Comparison of ENCODE assay signal across 9 cellular contexts in the genomic region with DNA sequence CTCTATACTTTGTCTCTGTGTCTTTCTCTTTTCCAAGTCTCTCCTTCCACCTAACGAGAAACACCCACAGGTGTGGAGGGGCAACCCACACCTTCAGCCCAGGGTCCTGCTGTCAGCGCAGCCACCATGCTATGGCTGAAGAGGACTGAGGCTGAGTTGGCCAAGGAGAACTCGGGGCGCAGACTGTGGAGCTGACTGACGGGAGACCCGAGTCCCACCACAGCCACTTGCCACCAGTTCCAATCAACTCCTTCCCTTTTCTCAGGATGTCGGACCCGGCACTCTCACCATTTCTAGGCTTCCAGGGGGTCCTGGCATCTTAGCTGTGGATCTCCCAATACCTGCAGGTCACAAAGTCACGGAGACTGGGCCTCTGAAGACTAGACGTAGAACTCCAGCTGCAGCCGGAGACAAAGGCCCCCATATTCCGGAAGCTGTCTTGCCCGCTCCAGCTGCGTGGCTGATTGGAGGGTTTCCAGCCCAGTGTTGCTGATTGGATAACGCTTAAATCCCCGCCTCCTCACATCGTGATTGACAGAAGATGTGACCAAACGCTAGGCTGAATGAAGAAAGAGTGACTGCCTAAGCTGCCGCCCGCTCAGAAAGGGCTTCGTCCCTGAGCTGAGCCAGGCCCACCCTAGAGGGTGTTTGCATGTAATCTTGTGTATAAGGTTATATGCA.
DNase-seq lines count a peak whose midpoint lies in the region; ATAC-seq and TF ChIP-seq lines count a peak whose summit lies in the region.
"Had no signal": no experiment of that assay in that cellular context is flagged by ENCODE, and none has a peak within 500 bp of the region (broad histone marks: within the 10 kb centered on the region; RNA-seq: fewer than 3 reads in every experiment).

No MANE protein-coding gene starts in this region.

- peaks cover 8% of the 10 kb centered on the region for H3K9me3 ChIP-seq in neutrophil

- ATAC-seq in esophagus mucosa (peak; percentile 82), HG03342 (IDR thresholded peaks at IDR 0.05; ENCODE audit: unreplicated experiment) (no peak), HG02885 (IDR thresholded peaks at IDR 0.05; ENCODE audit: poor library complexity, unreplicated experiment) (no peak)
- peak; percentile 97 for ATAC-seq in stimulated activated naive CD8-positive, alpha-beta T cell treated with anti-CD3 and anti-CD28 coated beads, Interleukin-15, Interleukin-2, amounts not matched to agents 100 U/mL and 50 U/mL, for 24 hours
- ATAC-seq: HCT116 had no signal

- H3K4me3 ChIP-seq in neutrophil (ENCODE audit: low read depth in 1 of 2, low read length in 1 of 2): peak overlapping the region in 1 of 2 experiments; percentile 72

- DNase-seq in DMS114 treated with DMSO at 0.1 percent for 48 hours (lab: John Stamatoyannopoulos, UW; ENCODE audit: unreplicated experiment) (peak; percentile 98), NCI-H146 treated with DMSO at 0.1 percent for 48 hours (lab: John Stamatoyannopoulos, UW; ENCODE audit: unreplicated experiment) (peak; percentile 85)
- DNase-seq in activated CD8-positive, alpha-beta memory T cell treated with anti-CD3 and anti-CD28 coated beads, Interleukin-2, amount 50 U/mL, for 48 hours: peak; percentile 86
- DNase-seq in stimulated activated naive CD8-positive, alpha-beta T cell treated with anti-CD3 and anti-CD28 coated beads, Interleukin-15, Interleukin-2, amounts not matched to agents 100 U/mL and 50 U/mL, for 24 hours: peak; percentile 63

- no peak for TF ChIP-seq CTCF in neutrophil (IDR thresholded peaks at IDR 0.05)

- peaks cover 0 to 3% of the 10 kb centered on the region in 2 experiments for H3K4me1 ChIP-seq in neutrophil (ENCODE audit: control insufficient read depth in 1 of 2, insufficient read depth in 1 of 2, low read depth in 1 of 2, low read length in 1 of 2)

- peak overlapping the region; percentile 62 for H3K27ac ChIP-seq in neutrophil

- H3K36me3 ChIP-seq in neutrophil: no peaks in the 10 kb centered on the region

- H3K27me3 ChIP-seq in neutrophil: no peaks in the 10 kb centered on the region

Comparison
In these comparisons a context has a peak if more than half of its experiments do, and no peak if none do; other contexts are left out.
1. ATAC-seq: peak in esophagus mucosa (single experiment) and stimulated activated naive CD8-positive, alpha-beta T cell treated with anti-CD3 and anti-CD28 coated beads, Interleukin-15, Interleukin-2, amounts not matched to agents 100 U/mL and 50 U/mL, for 24 hours (single experiment); none in HG03342 (single experiment) and HG02885 (single experiment).
2. Peak in every context shown above with its lines, with median percentiles within 50 percentile points of each other: DNase-seq.